ENCODE assay signal across 1 cellular context in genomic region chr3:142652826-142653292, GRCh38.
TF ChIP-seq lines count a peak whose summit lies in the region.

No MANE protein-coding gene starts in this region.

TF ChIP-seq in K562, 482 proteins besides CTCF, POLR2A, EP300 and RAD21 (continued from another document and continues in another):
- TF ChIP-seq MGA (IDR thresholded peaks at IDR 0.05) (peak; percentile 31; the same call in 1 of the 2 replicates), TRIM24 (IDR thresholded peaks at IDR 0.05) (peak in 1 of 2 experiments; percentile 17; a peak in 1 of 4 replicates), ZNF121 (CRISPR knock-in tag; conservative IDR thresholded peaks at IDR 0.05) (no peak), TAF9B (IDR thresholded peaks at IDR 0.05; ENCODE audit: partially characterized antibody) (peak; percentile 18), LARP7 (IDR thresholded peaks at IDR 0.05) (no peak), FOXM1 (IDR thresholded peaks at IDR 0.05; ENCODE audit: low read depth) (peak; percentile 61), FOXM1 (CRISPR knock-in tag; IDR thresholded peaks at IDR 0.05; ENCODE audit: low read depth) (no peak), NCOA4 (IDR thresholded peaks at IDR 0.05; ENCODE audit: partially characterized antibody) (no peak), BMI1 (IDR thresholded peaks at IDR 0.05; ENCODE audit: low read length) (no peak), CREB5 (CRISPR knock-in tag; IDR thresholded peaks at IDR 0.05) (no peak), SOX6 (IDR thresholded peaks at IDR 0.05) (peak; percentile 55), ERF (CRISPR knock-in tag; IDR thresholded peaks at IDR 0.05) (no peak), NFE2L1 (tag; IDR thresholded peaks at IDR 0.05; ENCODE audit: borderline replicate concordance, low read depth) (peak; percentile 99), TFAM (CRISPR knock-in tag; conservative IDR thresholded peaks at IDR 0.05) (no peak), PKNOX1 (IDR thresholded peaks at IDR 0.05) (no peak), CHAMP1 (IDR thresholded peaks at IDR 0.05) (peak; percentile 33; the same call in 1 of the 2 replicates), NR2C2 (CRISPR knock-in tag; IDR thresholded peaks at IDR 0.05) (no peak), NR2C2 (tag; IDR thresholded peaks at IDR 0.05) (0 out of 2 replicates have a peak, but pooled peaks have one; percentile 39), ZC3H8 (IDR thresholded peaks at IDR 0.05) (no peak), POLR2AphosphoS5 (IDR thresholded peaks at IDR 0.05; ENCODE audit: control insufficient read depth, insufficient read depth, low read depth, low read length) (no peak), CREBBP (IDR thresholded peaks at IDR 0.05; ENCODE audit: low read depth, low read length) (no peak), ZNF316 (IDR thresholded peaks at IDR 0.05) (peak; percentile 98), ZNF174 (CRISPR knock-in tag; IDR thresholded peaks at IDR 0.05) (no peak), ZNF395 (CRISPR knock-in tag; IDR thresholded peaks at IDR 0.05) (peak; percentile 74), MCM7 (IDR thresholded peaks at IDR 0.05) (no peak), REST (CRISPR knock-in tag; IDR thresholded peaks at IDR 0.05; ENCODE audit: low read depth) (no peak), ZNF507 (tag; conservative IDR thresholded peaks at IDR 0.05) (no peak), CEBPB (tag; IDR thresholded peaks at IDR 0.05) (peak; percentile 18; the same call in 1 of the 2 replicates), ZNF639 (CRISPR knock-in tag; conservative IDR thresholded peaks at IDR 0.05 in 1 of 2, IDR thresholded peaks at IDR 0.05 in 1 of 2) (0 out of 4 replicates have a peak, but pooled peaks of 1 of the 2 experiments have one; percentile 31), MTA2 (IDR thresholded peaks at IDR 0.05; ENCODE audit: low read depth) (no peak), JUND (IDR thresholded peaks at IDR 0.05; ENCODE audit: borderline replicate concordance, low read depth, low read length) (no peak), JUND (tag; IDR thresholded peaks at IDR 0.05; ENCODE audit: borderline replicate concordance, low read depth, low read length) (peak; percentile 39; the same call in 1 of the 3 replicates), ZBTB43 (CRISPR knock-in tag; IDR thresholded peaks at IDR 0.05) (no peak), ATF7 (IDR thresholded peaks at IDR 0.05) (no peak), NFE2 (IDR thresholded peaks at IDR 0.05; ENCODE audit: low read depth) (peak; percentile 98), DMBX1 (CRISPR knock-in tag; IDR thresholded peaks at IDR 0.05; ENCODE audit: borderline replicate concordance) (no peak)
